13 cellular contexts compared by ENCODE assay signal in genomic region chr15:51186121-51186795, GRCh38.
"Had no signal": no experiment of that assay in that cellular context is flagged by ENCODE, and none has a peak within 500 bp of the region (broad histone marks: within the 10 kb centered on the region; RNA-seq: fewer than 3 reads in every experiment).

No MANE protein-coding gene starts in this region.

- H3K36me3 ChIP-seq: tibial nerve, vagina had no signal

- FAIRE-seq: small intestine, TTC549 had no signal

- H3K9me3 Mint-ChIP-seq: activated CD4-positive, alpha-beta T cell treated with anti-CD3 and anti-CD28 coated beads, Interleukin-2, amount 10 ng/mL, durations not matched to agents 7 days and 5 days; activated naive CD4-positive, alpha-beta T cell treated with anti-CD3 and anti-CD28 coated beads, Interleukin-2, amount 10 ng/mL, durations not matched to agents 7 days and 5 days; activated T-helper 17 cell treated with anti-CD3 and anti-CD28 coated beads, Interleukin-2, amount 50 U/mL, for 72 hours; central memory CD8-positive, alpha-beta T cell had no signal

- H3K27ac ChIP-seq: tibial nerve, vagina had no signal

- H3K4me1 ChIP-seq: tibial nerve had no signal

- H3K4me3 Mint-ChIP-seq: activated CD4-positive, alpha-beta T cell treated with anti-CD3 and anti-CD28 coated beads, Interleukin-2, amount 10 ng/mL, durations not matched to agents 7 days and 5 days; activated naive CD4-positive, alpha-beta T cell treated with anti-CD3 and anti-CD28 coated beads, Interleukin-2, amount 10 ng/mL, durations not matched to agents 7 days and 5 days; activated T-helper 17 cell treated with anti-CD3 and anti-CD28 coated beads, Interleukin-2, amount 50 U/mL, for 72 hours; central memory CD8-positive, alpha-beta T cell had no signal

- H3K36me3 Mint-ChIP-seq: activated naive CD4-positive, alpha-beta T cell treated with anti-CD3 and anti-CD28 coated beads, Interleukin-2, amount 10 ng/mL, durations not matched to agents 7 days and 5 days had no signal

- DNase-seq: activated CD4-positive, alpha-beta T cell treated with anti-CD3 and anti-CD28 coated beads, Interleukin-2, amount 10 ng/mL, durations not matched to agents 7 days and 5 days; activated CD4-positive, CD25-positive, alpha-beta regulatory T cell; activated naive CD4-positive, alpha-beta T cell treated with anti-CD3 and anti-CD28 coated beads, Interleukin-2, amount 10 ng/mL, durations not matched to agents 7 days and 5 days; activated T-cell treated with anti-CD3 and anti-CD28 coated beads for 4 hours; dorsolateral prefrontal cortex; hippocampal formation; kidney glomerular epithelial cell; small intestine had no signal

- H3K4me1 Mint-ChIP-seq: activated CD4-positive, alpha-beta T cell treated with anti-CD3 and anti-CD28 coated beads, Interleukin-2, amount 10 ng/mL, durations not matched to agents 7 days and 5 days; activated naive CD4-positive, alpha-beta T cell treated with anti-CD3 and anti-CD28 coated beads, Interleukin-2, amount 10 ng/mL, durations not matched to agents 7 days and 5 days; activated T-helper 17 cell treated with anti-CD3 and anti-CD28 coated beads, Interleukin-2, amount 50 U/mL, for 72 hours; central memory CD8-positive, alpha-beta T cell had no signal

- H3K27me3 ChIP-seq: dorsolateral prefrontal cortex, tibial nerve, vagina had no signal

- H3K9me3 ChIP-seq: tibial nerve, vagina had no signal

- H3K27ac Mint-ChIP-seq: activated CD4-positive, alpha-beta T cell treated with anti-CD3 and anti-CD28 coated beads, Interleukin-2, amount 10 ng/mL, durations not matched to agents 7 days and 5 days; activated naive CD4-positive, alpha-beta T cell treated with anti-CD3 and anti-CD28 coated beads, Interleukin-2, amount 10 ng/mL, durations not matched to agents 7 days and 5 days; activated T-helper 17 cell treated with anti-CD3 and anti-CD28 coated beads, Interleukin-2, amount 50 U/mL, for 72 hours had no signal

- H3K4me3 ChIP-seq: dorsolateral prefrontal cortex, tibial nerve, vagina had no signal
